ENCODE assay signal across 14 cellular contexts in genomic region chr9:8627944-8628679, GRCh38.
DNase-seq lines count a peak whose midpoint lies in the region; ATAC-seq and TF ChIP-seq lines count a peak whose summit lies in the region.
"Had no signal": no experiment of that assay in that cellular context is flagged by ENCODE, and none has a peak within 500 bp of the region (broad histone marks: within the 10 kb centered on the region; RNA-seq: fewer than 3 reads in every experiment).

No MANE protein-coding gene starts in this region.

- WGBS in smooth muscle cell (ENCODE audit: low lambda C conversion rate) = 57% methylated on average over 8 of the region's 8 CpGs

- H3K27ac ChIP-seq in foreskin keratinocyte = no peak overlapping the region
- peak overlapping the region; percentile 82 for H3K27ac ChIP-seq in smooth muscle cell (ENCODE audit: low read depth)
- H3K27ac ChIP-seq: BLaER1 treated with 17β-estradiol and CSF1 and Interleukin-3, amounts not matched to agents 10 nM and 100 nM had no signal

- H3K4me1 ChIP-seq in foreskin keratinocyte = peaks cover 14% of the 10 kb centered on the region
- peaks cover 14% of the 10 kb centered on the region for H3K4me1 ChIP-seq in smooth muscle cell (ENCODE audit: low read depth)
- H3K4me1 ChIP-seq: BLaER1 treated with 17β-estradiol and CSF1 and Interleukin-3, amounts not matched to agents 10 nM and 100 nM had no signal

- ATAC-seq in foreskin keratinocyte (peak; percentile 100), GM19023 (IDR thresholded peaks at IDR 0.05; ENCODE audit: unreplicated experiment) (no peak)
- ATAC-seq: Right ventricle myocardium inferior had no signal

- no peaks in the 10 kb centered on the region for H3K79me2 ChIP-seq in smooth muscle cell (ENCODE audit: low read depth)

- no peak overlapping the region for H2AFZ ChIP-seq in smooth muscle cell (ENCODE audit: low read depth)

- no peak overlapping the region for H3K9ac ChIP-seq in smooth muscle cell (ENCODE audit: low read depth)
- H3K9ac ChIP-seq: BLaER1 treated with 17β-estradiol and CSF1 and Interleukin-3, amounts not matched to agents 10 nM and 100 nM had no signal

- H3F3A ChIP-seq in smooth muscle cell (ENCODE audit: low read depth) = no peaks in the 10 kb centered on the region

- no peaks in the 10 kb centered on the region for H3K27me3 ChIP-seq in foreskin keratinocyte
- H3K27me3 ChIP-seq in smooth muscle cell (ENCODE audit: low read depth) = no peaks in the 10 kb centered on the region
- H3K27me3 ChIP-seq: BLaER1 treated with 17β-estradiol and CSF1 and Interleukin-3, amounts not matched to agents 10 nM and 100 nM had no signal

- H3K36me3 ChIP-seq in smooth muscle cell (ENCODE audit: low read depth) = no peaks in the 10 kb centered on the region
- H3K36me3 ChIP-seq: BLaER1 treated with 17β-estradiol and CSF1 and Interleukin-3, amounts not matched to agents 10 nM and 100 nM had no signal

- H4K20me1 ChIP-seq in smooth muscle cell (ENCODE audit: low read depth) = no peaks in the 10 kb centered on the region
- H4K20me1 ChIP-seq: BLaER1 treated with 17β-estradiol and CSF1 and Interleukin-3, amounts not matched to agents 10 nM and 100 nM had no signal

- peak overlapping the region; percentile 49 for H3K4me2 ChIP-seq in smooth muscle cell
- H3K4me2 ChIP-seq: BLaER1 treated with 17β-estradiol and CSF1 and Interleukin-3, amounts not matched to agents 10 nM and 100 nM had no signal

- H3K9me3 ChIP-seq in smooth muscle cell (replicated peaks; ENCODE audit: low read depth) = no peaks in the 10 kb centered on the region
- H3K9me3 ChIP-seq: BLaER1 treated with 17β-estradiol and CSF1 and Interleukin-3, amounts not matched to agents 10 nM and 100 nM had no signal

- H3K4me3 ChIP-seq in smooth muscle cell = no peak overlapping the region
- H3K4me3 ChIP-seq: BLaER1 treated with 17β-estradiol and CSF1 and Interleukin-3, amounts not matched to agents 10 nM and 100 nM had no signal

- no peak for TF ChIP-seq CTCF in foreskin keratinocyte (conservative IDR thresholded peaks at IDR 0.05)
- no peak for TF ChIP-seq CTCF in smooth muscle cell (IDR thresholded peaks at IDR 0.05; ENCODE audit: borderline replicate concordance, insufficient read depth, poor library complexity, severe bottlenecking)

- peak; percentile 99 for DNase-seq in NCI-H146 (lab: John Stamatoyannopoulos, UW)
- peak; percentile 97 for DNase-seq in NCI-H748 treated with DMSO at 0.1 percent for 48 hours (lab: John Stamatoyannopoulos, UW)
- peak; percentile 86 to 94 for DNase-seq in foreskin keratinocyte
- DNase-seq in smooth muscle cell (lab: John Stamatoyannopoulos, UW; ENCODE audit: unreplicated experiment) = no peak
- DNase-seq in dermis blood vessel endothelial cell = no peak
- DNase-seq in GM19238 (ENCODE audit: insufficient read length, low spot score) = no peak
- DNase-seq in stimulated activated CD4-positive, alpha-beta T cell treated with anti-CD3 and anti-CD28 coated beads, Interleukin-2, amount 100 ng/mL, for 48 hours = no peak
- DNase-seq: activated naive CD4-positive, alpha-beta T cell treated with anti-CD3 and anti-CD28 coated beads for 36 hours; DND-41; IMR-90; stimulated activated CD4-positive, alpha-beta T cell treated with anti-CD3 and anti-CD28 coated beads, Interleukin-12 subunit alpha, Interleukin-12 subunit beta, amount 100 ng/mL, for 4 hours had no signal

Comparison
In these comparisons a context has a peak if more than half of its experiments do, and no peak if none do; other contexts are left out.
1. DNase-seq: peak in NCI-H146 (single experiment), NCI-H748 treated with DMSO at 0.1 percent for 48 hours (single experiment) and foreskin keratinocyte (2 of 2); none in smooth muscle cell (single experiment), dermis blood vessel endothelial cell (single experiment), GM19238 (single experiment) and stimulated activated CD4-positive, alpha-beta T cell treated with anti-CD3 and anti-CD28 coated beads, Interleukin-2, amount 100 ng/mL, for 48 hours (0 of 2).